1 cellular context compared by ENCODE assay signal in the genomic region with DNA sequence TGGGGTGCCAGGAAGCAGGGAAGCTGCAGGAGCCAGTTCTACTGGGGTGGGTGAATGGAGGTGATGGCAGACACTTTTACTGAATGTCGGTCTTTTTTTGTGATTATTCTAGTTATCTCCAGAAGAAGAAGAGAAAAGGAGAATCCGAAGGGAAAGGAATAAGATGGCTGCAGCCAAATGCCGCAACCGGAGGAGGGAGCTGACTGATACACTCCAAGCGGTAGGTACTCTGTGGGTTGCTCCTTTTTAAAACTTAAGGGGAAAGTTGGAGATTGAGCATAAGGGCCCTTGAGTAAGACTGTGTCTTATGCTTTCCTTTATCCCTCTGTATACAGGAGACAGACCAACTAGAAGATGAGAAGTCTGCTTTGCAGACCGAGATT.
TF ChIP-seq lines count a peak whose summit lies in the region.

No MANE protein-coding gene starts in this region.

TF ChIP-seq in GM23338, 12 proteins besides CTCF, POLR2A, EP300 and RAD21 (continued from another document):
- no peak for TF ChIP-seq EZH2phosphoT487 (IDR thresholded peaks at IDR 0.05; ENCODE audit: unreplicated experiment)
- TF ChIP-seq POLR2AphosphoS5 (IDR thresholded peaks at IDR 0.05; ENCODE audit: low read depth): no peak
- no peak; the same call in 1 of the 2 replicates for TF ChIP-seq NANOG (IDR thresholded peaks at IDR 0.05; ENCODE audit: borderline replicate concordance)
- TF ChIP-seq, protein P1, sequence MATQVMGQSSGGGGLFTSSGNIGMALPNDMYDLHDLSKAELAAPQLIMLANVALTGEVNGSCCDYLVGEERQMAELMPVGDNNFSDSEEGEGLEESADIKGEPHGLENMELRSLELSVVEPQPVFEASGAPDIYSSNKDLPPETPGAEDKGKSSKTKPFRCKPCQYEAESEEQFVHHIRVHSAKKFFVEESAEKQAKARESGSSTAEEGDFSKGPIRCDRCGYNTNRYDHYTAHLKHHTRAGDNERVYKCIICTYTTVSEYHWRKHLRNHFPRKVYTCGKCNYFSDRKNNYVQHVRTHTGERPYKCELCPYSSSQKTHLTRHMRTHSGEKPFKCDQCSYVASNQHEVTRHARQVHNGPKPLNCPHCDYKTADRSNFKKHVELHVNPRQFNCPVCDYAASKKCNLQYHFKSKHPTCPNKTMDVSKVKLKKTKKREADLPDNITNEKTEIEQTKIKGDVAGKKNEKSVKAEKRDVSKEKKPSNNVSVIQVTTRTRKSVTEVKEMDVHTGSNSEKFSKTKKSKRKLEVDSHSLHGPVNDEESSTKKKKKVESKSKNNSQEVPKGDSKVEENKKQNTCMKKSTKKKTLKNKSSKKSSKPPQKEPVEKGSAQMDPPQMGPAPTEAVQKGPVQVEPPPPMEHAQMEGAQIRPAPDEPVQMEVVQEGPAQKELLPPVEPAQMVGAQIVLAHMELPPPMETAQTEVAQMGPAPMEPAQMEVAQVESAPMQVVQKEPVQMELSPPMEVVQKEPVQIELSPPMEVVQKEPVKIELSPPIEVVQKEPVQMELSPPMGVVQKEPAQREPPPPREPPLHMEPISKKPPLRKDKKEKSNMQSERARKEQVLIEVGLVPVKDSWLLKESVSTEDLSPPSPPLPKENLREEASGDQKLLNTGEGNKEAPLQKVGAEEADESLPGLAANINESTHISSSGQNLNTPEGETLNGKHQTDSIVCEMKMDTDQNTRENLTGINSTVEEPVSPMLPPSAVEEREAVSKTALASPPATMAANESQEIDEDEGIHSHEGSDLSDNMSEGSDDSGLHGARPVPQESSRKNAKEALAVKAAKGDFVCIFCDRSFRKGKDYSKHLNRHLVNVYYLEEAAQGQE (IDR thresholded peaks at IDR 0.05; ENCODE audit: unreplicated experiment): no peak
- TF ChIP-seq ZNF331 (CRISPR knock-in tag; IDR thresholded peaks at IDR 0.05; ENCODE audit: low read depth): no peak
TF ChIP-seq in GM23338: peak in this region for 0.
